In the genomic region with DNA sequence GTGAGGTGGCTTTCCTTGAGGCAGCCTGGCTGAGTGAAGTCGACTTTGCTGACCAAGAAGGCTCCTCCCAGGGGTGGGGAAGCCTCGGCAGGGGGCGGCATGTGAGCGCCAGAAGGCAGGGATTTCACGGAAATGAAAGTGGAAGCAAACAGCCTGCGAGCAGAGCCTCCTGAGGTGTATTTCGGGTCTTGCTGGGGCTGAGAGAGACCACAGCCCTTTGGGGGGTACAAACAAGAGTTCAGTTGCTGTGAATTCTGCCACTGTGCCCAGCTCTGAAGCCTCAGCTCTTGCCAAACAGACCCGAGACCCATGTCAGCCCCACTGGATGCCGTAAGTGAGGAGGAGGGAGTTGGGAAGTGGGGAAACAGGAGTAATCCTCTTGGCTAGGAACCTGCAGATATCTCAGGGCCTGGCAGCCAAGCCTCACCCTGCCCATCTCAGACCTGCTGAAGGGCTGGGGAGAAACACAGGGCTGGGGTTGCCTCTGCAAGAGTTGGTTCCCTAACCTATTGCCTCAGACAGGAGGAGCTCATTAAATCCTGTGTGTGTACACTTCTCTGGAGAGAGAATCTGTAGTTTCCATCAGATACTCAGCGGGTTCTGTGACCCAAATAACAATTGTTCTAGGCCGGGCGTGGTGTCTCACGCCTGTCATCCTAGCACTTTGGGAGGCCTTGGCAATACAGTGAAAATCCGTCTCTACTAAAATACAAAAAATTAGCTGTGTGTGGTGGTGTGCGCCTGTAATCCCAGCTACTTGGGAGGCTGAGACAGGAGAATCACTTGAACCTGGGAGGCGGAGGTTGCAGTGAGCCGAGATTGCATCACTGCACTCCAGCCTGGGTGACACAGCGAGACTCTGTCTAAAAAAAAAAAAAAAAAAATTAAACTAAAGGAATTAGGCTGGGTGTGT, we compare ENCODE assay signal across 9 cellular contexts. TPM values are rescaled to one million over a fixed set of nuclear protein-coding genes. Genes with fewer than 3 reads are reported as not detected.
A peak's percentile ranks its signal among the peaks of the same experiment; 100 is the strongest.
DNase-seq lines count a peak whose midpoint lies in the region; ATAC-seq and TF ChIP-seq lines count a peak whose summit lies in the region.
"Had no signal": no experiment of that assay in that cellular context is flagged by ENCODE, and none has a peak within 500 bp of the region (broad histone marks: within the 10 kb centered on the region; RNA-seq: fewer than 3 reads in every experiment).

TSS of gene IFI35 (plus strand) at position 146 of the 913 bp plus-strand sequence. CDS start at position 310, 164 bp downstream.

- POLR2A ChIA-PET in CD8-positive, alpha-beta memory T cell (lab: Charles Lee): interaction anchor here (0.6 to 1.2 kb wide), 4 partner anchors 9 to 354 kb away, joined by 3 to 12 read pairs (median 3); partner anchors contain the start of gene RPL27

- H3K4me1 Mint-ChIP-seq in CD8-positive, alpha-beta memory T cell: peaks cover 21 to 30% (median 24%) of the 10 kb centered on the region in 3 donors

- intact Hi-C loops in T-helper 1 cell treated with Interleukin-12 subunit alpha and Interleukin-12 subunit beta and Interleukin-4 antibody, amounts not matched to agents 30 ng/mL and 1 ng/mL, for 36 hours (cut with micrococcal nuclease): loop anchor here (1.0 to 2.0 kb wide), 7 partner anchors 9 to 353 kb away; partner anchors contain the start of genes AARSD1, BRCA1, PTGES3L and RPL27
- intact Hi-C loops in heart right ventricle (cut with DNase I) (no loop called here), psoas muscle (cut with DNase I) (no loop called here)

- H3K4me3 ChIP-seq in CD8-positive, alpha-beta memory T cell (ENCODE audit: low read length): peak within 1 kb of the TSS; percentile 96
- peak within 1 kb of the TSS; percentile 51 for H3K4me3 ChIP-seq in LNCaP clone FGC (ENCODE audit: low read depth, low read length)
- peak within 1 kb of the TSS; percentile 43 to 83 (median 63) for H3K4me3 ChIP-seq in heart right ventricle
- H3K4me3 ChIP-seq in psoas muscle: peak within 1 kb of the TSS; percentile 66

- no peaks in the 10 kb centered on the region for H3K9me3 ChIP-seq in CD8-positive, alpha-beta memory T cell (ENCODE audit: low read length)
- no peaks in the 10 kb centered on the region for H3K9me3 ChIP-seq in heart right ventricle
- H3K9me3 ChIP-seq in psoas muscle: no peaks in the 10 kb centered on the region

- peak within 1 kb of the TSS; percentile 91 to 100 (median 100) for H3K27ac Mint-ChIP-seq in CD8-positive, alpha-beta memory T cell

- no peaks in the 10 kb centered on the region for H3K9me3 Mint-ChIP-seq in CD8-positive, alpha-beta memory T cell

- H3K27ac ChIP-seq in CD8-positive, alpha-beta memory T cell (ENCODE audit: low read depth, low read length): peak within 1 kb of the TSS; percentile 91
- peak within 1 kb of the TSS; percentile 68 for H3K27ac ChIP-seq in adipose tissue (ENCODE audit: low read depth, low read length)
- H3K27ac ChIP-seq in heart right ventricle: peak within 1 kb of the TSS; percentile 68 to 96 (median 91)
- H3K27ac ChIP-seq in psoas muscle: peak within 1 kb of the TSS; percentile 70

- no peaks in the 10 kb centered on the region for H3K27me3 ChIP-seq in CD8-positive, alpha-beta memory T cell (ENCODE audit: insufficient read depth, low read length, poor library complexity, severe bottlenecking)
- H3K27me3 ChIP-seq in heart right ventricle: no peaks in the 10 kb centered on the region
- H3K27me3 ChIP-seq in psoas muscle (ENCODE audit: insufficient read depth in 3 of 3, low read length in 2 of 3): no peaks in the 10 kb centered on the region

- no peaks in the 10 kb centered on the region for H3K27me3 Mint-ChIP-seq in CD8-positive, alpha-beta memory T cell

- peak; percentile 73 to 89 (median 77) for DNase-seq in CD8-positive, alpha-beta memory T cell
- DNase-seq in GM20000 (ENCODE audit: low spot score): peak; percentile 85
- DNase-seq in LNCaP clone FGC (ENCODE audit: low read depth): no peak
- peak; percentile 82 to 89 for DNase-seq in heart right ventricle
- peak; percentile 83 to 87 for DNase-seq in psoas muscle
- DNase-seq in ureter (ENCODE audit: low spot score): peak; percentile 90

- peaks cover 0 to 43% (median 5%) of the 10 kb centered on the region in 3 donors for H3K36me3 Mint-ChIP-seq in CD8-positive, alpha-beta memory T cell

- TF ChIP-seq CTCF in GM20000 (IDR thresholded peaks at IDR 0.05; ENCODE audit: extremely low read depth, missing control alignments) (peak; percentile 1), LNCaP clone FGC (IDR thresholded peaks at IDR 0.05; ENCODE audit: control insufficient read depth, extremely low read depth, insufficient read depth) (peak; percentile 41), heart right ventricle (IDR thresholded peaks at IDR 0.05) (peak in 8 of 9 donors; percentile 34 to 73 (median 56)), psoas muscle (IDR thresholded peaks at IDR 0.05) (peak; percentile 25)

- ATAC-seq in heart right ventricle (peak; percentile 72 to 95 (median 91)), psoas muscle (peak; percentile 47 to 71 (median 64))

- H3K36me3 ChIP-seq in CD8-positive, alpha-beta memory T cell (ENCODE audit: insufficient read depth, low read length): no peaks in the 10 kb centered on the region
- H3K36me3 ChIP-seq in heart right ventricle (peaks cover 0 to 46% (median 17%) of the 10 kb centered on the region in 9 donors), psoas muscle (ENCODE audit: insufficient read depth in 1 of 2, low read depth in 1 of 2) (peaks cover 3 to 28% of the 10 kb centered on the region in 2 donors)

- 20 to 25% (median 22%) methylated on average over 18 of the region's 18 CpGs for WGBS in adipose tissue, 3 donors
- whole genome bisulfite sequencing in heart right ventricle, 2 donors: 32 to 38% methylated on average over 18 of the region's 18 CpGs
- WGBS in psoas muscle, 3 donors: 37 to 38% (median 37%) methylated on average over 18 of the region's 18 CpGs

- peak within 1 kb of the TSS; percentile 99 to 100 (median 100) for H3K4me3 Mint-ChIP-seq in CD8-positive, alpha-beta memory T cell

- CTCF ChIA-PET in CD8-positive, alpha-beta memory T cell (lab: Charles Lee): interaction anchor here (0.7 to 2.3 kb wide), 10 partner anchors 9 to 477 kb away, joined by 3 to 10 read pairs (median 4); partner anchors contain the start of genes DHX8, RPL27, TMEM106A and VAT1

- H3K4me1 ChIP-seq in CD8-positive, alpha-beta memory T cell (ENCODE audit: insufficient read depth, low read length): peaks cover 17% of the 10 kb centered on the region
- H3K4me1 ChIP-seq in heart right ventricle: peaks cover 4 to 59% (median 45%) of the 10 kb centered on the region in 9 donors
- H3K4me1 ChIP-seq in psoas muscle: peaks cover 13% of the 10 kb centered on the region

RNA-seq across cellular contexts. Expression of gene IFI35, which starts in this region (rescaled TPM):
- 10 to 100 TPM; 23.2 to 24.0 TPM for total RNA-seq in CD8-positive, alpha-beta memory T cell
- polyA plus RNA-seq in CD8-positive, alpha-beta memory T cell: 73.2 TPM
- 152 and 171 TPM in 2 replicates for total RNA-seq in T-helper 1 cell treated with Interleukin-12 subunit alpha and Interleukin-12 subunit beta and Interleukin-4 antibody, amounts not matched to agents 30 ng/mL and 1 ng/mL, for 36 hours
- 10 to 100 TPM; 11.4 to 56.8 (median 34.1) TPM for polyA plus RNA-seq in adipose tissue
- 10 to 100 TPM in 6 of 10 donors, 1 to 10 TPM in 4; 7.0 to 61.6 (median 13.2) TPM for total RNA-seq in heart right ventricle
- 10 to 100 TPM; 13.0 to 26.0 TPM for polyA plus RNA-seq in heart right ventricle
- total RNA-seq in psoas muscle: 1 to 10 TPM; 4.6 to 6.5 (median 6.2) TPM
- 1 to 10 TPM; 4.2 to 7.8 (median 6.5) TPM for polyA plus RNA-seq in psoas muscle
- total RNA-seq in ureter: 30.5 TPM
- polyA plus RNA-seq: neural cell had no signal

Comparison
In these comparisons a context has a peak if more than half of its experiments do, and no peak if none do; other contexts are left out.
1. CTCF ChIP-seq: peak in every context shown above with its lines; median percentile 56 in heart right ventricle; 41 in LNCaP clone FGC; 25 in psoas muscle; 1 in GM20000.